16 cellular contexts compared by ENCODE assay signal in genomic region chr6:111468329-111469012, GRCh38. TPM values are rescaled to one million over a fixed set of nuclear protein-coding genes. Genes with fewer than 3 reads are reported as not detected.
DNase-seq lines count a peak whose midpoint lies in the region; ATAC-seq, FAIRE-seq and TF ChIP-seq lines count a peak whose summit lies in the region.
"Had no signal": no experiment of that assay in that cellular context is flagged by ENCODE, and none has a peak within 500 bp of the region (broad histone marks: within the 10 kb centered on the region; RNA-seq: fewer than 3 reads in every experiment).

No MANE protein-coding gene starts in this region.

- POLR2A ChIA-PET in CD8-positive, alpha-beta T cell (lab: Charles Lee): no interaction called here

- H3K9me3 ChIP-seq in CD8-positive, alpha-beta T cell (ENCODE audit: low read length): no peaks in the 10 kb centered on the region
- H3K9me3 ChIP-seq in osteoblast (ENCODE audit: low read depth, low read length): no peaks in the 10 kb centered on the region

- H3K9me3 Mint-ChIP-seq in CD8-positive, alpha-beta T cell: no peaks in the 10 kb centered on the region
- H3K9me3 Mint-ChIP-seq: activated CD4-positive, alpha-beta T cell treated with anti-CD3 and anti-CD28 coated beads, Interleukin-2, amount 10 ng/mL, durations not matched to agents 7 days and 5 days; activated naive CD4-positive, alpha-beta T cell treated with anti-CD3 and anti-CD28 coated beads, Interleukin-2, amount 50 U/mL, for 24 hours; immature natural killer cell had no signal

- no peak for ATAC-seq in CD8-positive, alpha-beta T cell
- ATAC-seq in HG02759 (IDR thresholded peaks at IDR 0.05; ENCODE audit: unreplicated experiment): no peak
- no peak for ATAC-seq in GM21381 (IDR thresholded peaks at IDR 0.05; ENCODE audit: unreplicated experiment)
- no peak for ATAC-seq in GM21576 (IDR thresholded peaks at IDR 0.05; ENCODE audit: unreplicated experiment)

- peak overlapping the region; percentile 2 for H3K27ac Mint-ChIP-seq in CD8-positive, alpha-beta T cell
- H3K27ac Mint-ChIP-seq: activated CD4-positive, alpha-beta T cell treated with anti-CD3 and anti-CD28 coated beads, Interleukin-2, amount 10 ng/mL, durations not matched to agents 7 days and 5 days; activated naive CD4-positive, alpha-beta T cell treated with anti-CD3 and anti-CD28 coated beads, Interleukin-2, amount 50 U/mL, for 24 hours had no signal

- no peak overlapping the region for H3K4me3 Mint-ChIP-seq in CD8-positive, alpha-beta T cell
- H3K4me3 Mint-ChIP-seq: activated CD4-positive, alpha-beta T cell treated with anti-CD3 and anti-CD28 coated beads, Interleukin-2, amount 10 ng/mL, durations not matched to agents 7 days and 5 days; activated naive CD4-positive, alpha-beta T cell treated with anti-CD3 and anti-CD28 coated beads, Interleukin-2, amount 50 U/mL, for 24 hours; immature natural killer cell had no signal

- intact Hi-C loops in CD8-positive, alpha-beta T cell (cut with DNase I, micrococcal nuclease): no loop called here

- peaks cover 16% of the 10 kb centered on the region for H3K36me3 Mint-ChIP-seq in CD8-positive, alpha-beta T cell

- H3K27me3 Mint-ChIP-seq in CD8-positive, alpha-beta T cell (ENCODE audit: low read depth): no peaks in the 10 kb centered on the region
- H3K27me3 Mint-ChIP-seq: activated CD4-positive, alpha-beta T cell treated with anti-CD3 and anti-CD28 coated beads, Interleukin-2, amount 10 ng/mL, durations not matched to agents 7 days and 5 days; activated naive CD4-positive, alpha-beta T cell treated with anti-CD3 and anti-CD28 coated beads, Interleukin-2, amount 50 U/mL, for 24 hours had no signal

- FAIRE-seq in bronchial epithelial cell (lab: Jason Lieb, UNC): no peak
- FAIRE-seq: colon, H1 had no signal

- H4K20me1 ChIP-seq in osteoblast (ENCODE audit: insufficient read depth, low read length): peaks cover 8% of the 10 kb centered on the region

- no peak for DNase-seq in CD8-positive, alpha-beta T cell
- peak; percentile 34 for DNase-seq in HT1080 (ENCODE audit: low read depth)
- DNase-seq in bronchial epithelial cell (ENCODE audit: low read depth): peak; percentile 68
- no peak for DNase-seq in osteoblast (ENCODE audit: insufficient read length, low spot score, missing footprints)
- DNase-seq in ureter (ENCODE audit: low spot score): no peak
- DNase-seq: activated CD4-positive, alpha-beta T cell treated with anti-CD3 and anti-CD28 coated beads, Interleukin-2, amount 10 ng/mL, durations not matched to agents 7 days and 5 days; C1 segment of cervical spinal cord; foreskin fibroblast; immature natural killer cell; stimulated activated naive CD4-positive, alpha-beta T cell treated with Interleukin-2 at 50 U/mL for 16 hours had no signal

- peaks cover 17% of the 10 kb centered on the region for H3K4me1 Mint-ChIP-seq in CD8-positive, alpha-beta T cell (ENCODE audit: low read depth)
- H3K4me1 Mint-ChIP-seq: immature natural killer cell had no signal

- no peak overlapping the region for H3K27ac ChIP-seq in CD8-positive, alpha-beta T cell (ENCODE audit: low read depth, low read length)
- peak overlapping the region; percentile 67 for H3K27ac ChIP-seq in osteoblast (ENCODE audit: low read depth, low read length)

- CTCF ChIA-PET in CD8-positive, alpha-beta T cell (lab: Charles Lee): no interaction called here

- no peak for TF ChIP-seq CTCF in CD8-positive, alpha-beta T cell (IDR thresholded peaks at IDR 0.05)
- no peak for TF ChIP-seq CTCF in bronchial epithelial cell (IDR thresholded peaks at IDR 0.05; ENCODE audit: insufficient read depth, low read length, severe bottlenecking)
- no peak for TF ChIP-seq CTCF in osteoblast (IDR thresholded peaks at IDR 0.05; ENCODE audit: extremely low read depth, low read depth, low read length)

- H3K36me3 ChIP-seq in CD8-positive, alpha-beta T cell (ENCODE audit: insufficient read depth, low read length): no peaks in the 10 kb centered on the region
- H3K36me3 ChIP-seq in bronchial epithelial cell (ENCODE audit: control insufficient read depth, insufficient read depth, low read length): no peaks in the 10 kb centered on the region
- peaks cover 5% of the 10 kb centered on the region for H3K36me3 ChIP-seq in osteoblast (ENCODE audit: insufficient read depth, low read length)

- H3K27me3 ChIP-seq in CD8-positive, alpha-beta T cell (ENCODE audit: insufficient read depth, low read length): no peaks in the 10 kb centered on the region
- H3K27me3 ChIP-seq in bronchial epithelial cell (ENCODE audit: control insufficient read depth, insufficient read depth, low read length) (no peaks in the 10 kb centered on the region), osteoblast (ENCODE audit: insufficient read depth, low read length) (no peaks in the 10 kb centered on the region)

- no peak overlapping the region for H2AFZ ChIP-seq in osteoblast (ENCODE audit: low read length)

- no peaks in the 10 kb centered on the region for H3K4me1 ChIP-seq in CD8-positive, alpha-beta T cell (ENCODE audit: insufficient read depth, low read length)
- H3K4me1 ChIP-seq in osteoblast (ENCODE audit: insufficient read depth, low read length): peaks cover 18% of the 10 kb centered on the region

- peak overlapping the region; percentile 26 for H3K4me2 ChIP-seq in osteoblast (ENCODE audit: insufficient read depth, low read length)

- peaks cover 54% of the 10 kb centered on the region for H3K79me2 ChIP-seq in osteoblast (ENCODE audit: insufficient read depth, low read length)

- H3K4me3 ChIP-seq in CD8-positive, alpha-beta T cell (ENCODE audit: low read depth, low read length): no peak overlapping the region
- H3K4me3 ChIP-seq in bronchial epithelial cell (ENCODE audit: low read depth, low read length): no peak overlapping the region
- H3K4me3 ChIP-seq in osteoblast (ENCODE audit: insufficient read depth, low read length): no peak overlapping the region

RNA-seq across cellular contexts. Expression of gene REV3L, which starts 14.5 kb away (rescaled TPM):
- total RNA-seq in CD8-positive, alpha-beta T cell: 10 to 100 TPM; 18.1 to 20.7 TPM
- total RNA-seq in HT1080 (2014; rRNA removed; shearing (Covaris generic)): 13.0 and 13.5 TPM in 2 replicates
- polyA plus RNA-seq in HT1080 (2015; cell fraction: cytosol; rRNA removed): 10.5 and 12.4 TPM in 2 replicates
- 17.9 and 18.3 TPM in 2 replicates for polyA plus RNA-seq in HT1080 (2015; cell fraction: nucleus; rRNA removed)
- total RNA-seq in bronchial epithelial cell: 8.4 and 11.1 TPM in 2 replicates
- total RNA-seq in osteoblast: 41.3 and 42.0 TPM in 2 replicates
- 60.5 TPM for total RNA-seq in ureter

Comparison
In these comparisons a context has a peak if more than half of its experiments do, and no peak if none do; other contexts are left out.
1. DNase-seq: peak in HT1080 (single experiment) and bronchial epithelial cell (single experiment); none in CD8-positive, alpha-beta T cell (0 of 7), osteoblast (single experiment) and ureter (single experiment).